Comparison of ENCODE assay signal across 12 cellular contexts in the genomic region with DNA sequence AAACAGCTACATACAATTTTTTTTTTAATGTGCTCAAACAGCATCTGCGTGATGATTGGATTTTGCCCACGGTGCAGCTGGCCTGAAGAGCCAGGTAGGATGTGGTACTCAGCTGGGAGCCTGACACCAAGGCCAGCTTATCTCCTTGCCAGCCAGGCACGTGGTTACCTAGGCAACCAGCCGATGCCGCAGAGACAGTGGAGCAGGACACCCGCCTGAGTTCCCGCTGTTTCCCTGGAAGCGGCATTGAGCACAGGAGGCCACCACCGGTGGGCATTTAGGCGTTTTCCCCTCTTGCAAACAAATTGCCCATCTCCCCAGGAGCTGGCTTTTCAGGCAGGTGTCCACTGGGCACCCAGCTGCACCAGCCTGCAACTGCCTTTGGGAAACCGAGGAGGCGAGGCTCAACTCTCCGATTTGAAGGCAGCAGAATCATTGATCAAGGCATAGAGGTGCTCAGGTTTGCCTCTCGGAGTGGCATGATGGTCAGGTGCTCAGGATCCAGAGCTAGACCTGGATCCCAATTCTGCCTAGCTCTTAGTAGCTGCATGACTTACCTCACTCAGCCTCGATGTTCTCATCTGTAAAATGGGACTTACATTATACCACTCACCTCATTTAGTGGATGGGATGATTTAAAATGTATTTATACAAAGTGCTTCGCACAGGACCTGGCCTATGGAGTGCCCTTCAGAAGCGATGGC.
DNase-seq lines count a peak whose midpoint lies in the region; ATAC-seq lines count a peak whose summit lies in the region.
"Had no signal": no experiment of that assay in that cellular context is flagged by ENCODE, and none has a peak within 500 bp of the region (broad histone marks: within the 10 kb centered on the region; RNA-seq: fewer than 3 reads in every experiment).

No MANE protein-coding gene starts in this region.

- H3K4me1 Mint-ChIP-seq in activated CD4-positive, alpha-beta T cell treated with anti-CD3 and anti-CD28 coated beads, Interleukin-2, amount 10 ng/mL, durations not matched to agents 7 days and 5 days: peaks cover 2% of the 10 kb centered on the region

- no peaks in the 10 kb centered on the region for H3K36me3 Mint-ChIP-seq in activated CD4-positive, alpha-beta T cell treated with anti-CD3 and anti-CD28 coated beads, Interleukin-2, amount 10 ng/mL, durations not matched to agents 7 days and 5 days (ENCODE audit: low read depth)

- H3K9me3 Mint-ChIP-seq in activated CD4-positive, alpha-beta T cell treated with anti-CD3 and anti-CD28 coated beads, Interleukin-2, amount 10 ng/mL, durations not matched to agents 7 days and 5 days: no peaks in the 10 kb centered on the region
- H3K9me3 Mint-ChIP-seq: activated CD4-positive, alpha-beta T cell treated with anti-CD3 and anti-CD28 coated beads, Interleukin-2, amount 10 ng/mL, durations not matched to agents 24 days and 14 days had no signal

- no peaks in the 10 kb centered on the region for H3K27me3 Mint-ChIP-seq in activated CD4-positive, alpha-beta T cell treated with anti-CD3 and anti-CD28 coated beads, Interleukin-2, amount 10 ng/mL, durations not matched to agents 7 days and 5 days
- H3K27me3 Mint-ChIP-seq: activated CD4-positive, alpha-beta T cell treated with anti-CD3 and anti-CD28 coated beads, Interleukin-2, amount 10 ng/mL, durations not matched to agents 24 days and 14 days had no signal

- DNase-seq in NCI-H526 (lab: John Stamatoyannopoulos, UW) (peak; percentile 19 to 24), NCI-H526 treated with DMSO at 0.1 percent for 48 hours (lab: John Stamatoyannopoulos, UW) (no peak), NCI-H2196 (lab: John Stamatoyannopoulos, UW; ENCODE audit: unreplicated experiment) (peak; percentile 48), cerebellar cortex (ENCODE audit: low spot score) (peak; percentile 34), retina (peak; percentile 71), kidney tubule cell (ENCODE audit: low spot score) (no peak)
- DNase-seq in activated CD4-positive, alpha-beta T cell treated with anti-CD3 and anti-CD28 coated beads, Interleukin-2, amount 10 ng/mL, durations not matched to agents 7 days and 5 days: no peak
- DNase-seq: activated CD4-positive, alpha-beta T cell treated with anti-CD3 and anti-CD28 coated beads, Interleukin-2, amount 10 ng/mL, durations not matched to agents 24 days and 14 days; activated effector memory CD4-positive, alpha-beta T cell treated with Interleukin-2 at 50 U/mL for 16 hours; effector CD4-positive, alpha-beta T cell; mesenchymal stem cell had no signal

- no peak overlapping the region for H3K4me3 Mint-ChIP-seq in activated CD4-positive, alpha-beta T cell treated with anti-CD3 and anti-CD28 coated beads, Interleukin-2, amount 10 ng/mL, durations not matched to agents 7 days and 5 days
- H3K4me3 Mint-ChIP-seq: activated CD4-positive, alpha-beta T cell treated with anti-CD3 and anti-CD28 coated beads, Interleukin-2, amount 10 ng/mL, durations not matched to agents 24 days and 14 days had no signal

- no peak overlapping the region for H3K27ac Mint-ChIP-seq in activated CD4-positive, alpha-beta T cell treated with anti-CD3 and anti-CD28 coated beads, Interleukin-2, amount 10 ng/mL, durations not matched to agents 7 days and 5 days

- CTCF ChIA-PET in activated CD4-positive, alpha-beta T cell treated with anti-CD3 and anti-CD28 coated beads, Interleukin-2, amount 10 ng/mL, durations not matched to agents 7 days and 5 days (lab: Charles Lee): interaction anchor here (0.7 to 2.0 kb wide), 2 partner anchors 42 to 54 kb away, joined by 3 to 4 read pairs; no protein-coding TSS in a partner anchor

- POLR2A ChIA-PET in activated CD4-positive, alpha-beta T cell treated with anti-CD3 and anti-CD28 coated beads, Interleukin-2, amount 10 ng/mL, durations not matched to agents 7 days and 5 days (lab: Charles Lee): no interaction called here

- ATAC-seq in HG02884 (IDR thresholded peaks at IDR 0.05; ENCODE audit: unreplicated experiment): no peak

Comparison
In these comparisons a context has a peak if more than half of its experiments do, and no peak if none do; other contexts are left out.
1. DNase-seq: peak in NCI-H526 (2 of 2), NCI-H2196 (single experiment), cerebellar cortex (single experiment) and retina (single experiment); none in NCI-H526 treated with DMSO at 0.1 percent for 48 hours (single experiment), activated CD4-positive, alpha-beta T cell treated with anti-CD3 and anti-CD28 coated beads, Interleukin-2, amount 10 ng/mL, durations not matched to agents 7 days and 5 days (single experiment) and kidney tubule cell (single experiment).